9 cellular contexts compared by ENCODE assay signal in genomic region chr2:121285077-121285449, GRCh38. TPM values are rescaled to one million over a fixed set of nuclear protein-coding genes. Genes with fewer than 3 reads are reported as not detected.
DNase-seq lines count a peak whose midpoint lies in the region; ATAC-seq and TF ChIP-seq lines count a peak whose summit lies in the region.
"Had no signal": no experiment of that assay in that cellular context is flagged by ENCODE, and none has a peak within 500 bp of the region (broad histone marks: within the 10 kb centered on the region; RNA-seq: fewer than 3 reads in every experiment).

Gene TFCP2L1 (minus strand): TSS chr2:121285202. CDS start chr2:121285109, 93 bp downstream.

- TF ChIP-seq CTCF in osteoblast (IDR thresholded peaks at IDR 0.05; ENCODE audit: extremely low read depth, low read depth, low read length) (no peak), GM10248 (IDR thresholded peaks at IDR 0.05; ENCODE audit: control extremely low read depth, extremely low read depth, low read depth, missing control alignments) (no peak)

- peak within 1 kb of the TSS; percentile 54 to 74 (median 60) for H3K4me3 Mint-ChIP-seq in T-cell

- no peaks in the 10 kb centered on the region for H3K79me2 ChIP-seq in osteoblast (ENCODE audit: insufficient read depth, low read length)

- no peak within 1 kb of the TSS for H3K27ac ChIP-seq in osteoblast (ENCODE audit: low read depth, low read length)

- no peaks in the 10 kb centered on the region for H3K36me3 Mint-ChIP-seq in T-cell

- H3K4me1 ChIP-seq in osteoblast (ENCODE audit: insufficient read depth, low read length): no peaks in the 10 kb centered on the region

- POLR2A ChIA-PET in T-cell (lab: Charles Lee): no interaction called here
- POLR2A ChIA-PET in GM10248 (lab: Yijun Ruan, JAX): no interaction called here

- no peaks in the 10 kb centered on the region for H3K9me3 ChIP-seq in osteoblast (ENCODE audit: low read depth, low read length)

- CTCF ChIA-PET in T-cell (lab: Charles Lee) (no interaction called here), GM10248 (lab: Yijun Ruan, JAX) (interaction anchor here (1.6 kb wide), 1 partner anchor 85 kb away, joined by 3 read pairs; no protein-coding TSS in a partner anchor)

- no peaks in the 10 kb centered on the region for H4K20me1 ChIP-seq in osteoblast (ENCODE audit: insufficient read depth, low read length)

- H3K9me3 Mint-ChIP-seq in T-cell: no peaks in the 10 kb centered on the region

- H2AFZ ChIP-seq in osteoblast (ENCODE audit: low read length): peak within 1 kb of the TSS; percentile 41

- peaks cover 41% of the 10 kb centered on the region for H3K27me3 ChIP-seq in osteoblast (ENCODE audit: insufficient read depth, low read length)

- ATAC-seq in HG02885 (IDR thresholded peaks at IDR 0.05; ENCODE audit: poor library complexity, unreplicated experiment) (peak; percentile 64), T-cell (replicated peaks in 1 of 4) (peak; percentile 42 to 63 (median 47)), esophagus mucosa (peak; percentile 88), GM21367 (IDR thresholded peaks at IDR 0.05; ENCODE audit: unreplicated experiment) (no peak)

- H3K27me3 Mint-ChIP-seq in T-cell: peaks cover 36 to 52% of the 10 kb centered on the region in 2 donors

- H3K27ac Mint-ChIP-seq in T-cell: no peak within 1 kb of the TSS

- peak within 1 kb of the TSS; percentile 35 for H3K4me3 ChIP-seq in osteoblast (ENCODE audit: insufficient read depth, low read length)

- H3K4me1 Mint-ChIP-seq in T-cell: peaks cover 0 to 10% (median 9%) of the 10 kb centered on the region in 3 donors

- no peaks in the 10 kb centered on the region for H3K36me3 ChIP-seq in osteoblast (ENCODE audit: insufficient read depth, low read length)

- peak within 1 kb of the TSS; percentile 53 for H3K4me2 ChIP-seq in osteoblast (ENCODE audit: insufficient read depth, low read length)

- DNase-seq in ELF-1 (ENCODE audit: low read depth, low spot score) (peak; percentile 56), T-cell (peak in 3 of 34 experiments; percentile 6 to 8 (median 6)), osteoblast (ENCODE audit: insufficient read length, low spot score, missing footprints) (peak; percentile 45), GM10248 (ENCODE audit: extremely low spot score) (no peak), SHP77 (lab: John Stamatoyannopoulos, UW) (no peak)

RNA-seq across cellular contexts. Expression of gene TFCP2L1, which starts in this region (rescaled TPM):
- total RNA-seq in T-cell: 1 to 10 TPM in 1 of 5 donors, under 1 TPM in 4; 0.18 to 1.0 (median 0.70) TPM
- 36.5 TPM for total RNA-seq in esophagus mucosa
- under 0.01 TPM in 1 of 2 replicates, not detected in the other for total RNA-seq in osteoblast
- total RNA-seq: lung microvascular endothelial cell had no signal

Comparison
In these comparisons a context has a peak if more than half of its experiments do, and no peak if none do; other contexts are left out.
1. RNA of gene TFCP2L1 (total RNA-seq): 36.5 TPM in esophagus mucosa (single experiment); 0.18 to 1.0 TPM in T-cell and under 0.01 TPM in osteoblast; every median in the first group is over 10 times any median in the second.
2. Peak in DNase-seq, H3K4me3 ChIP-seq and H3K4me2 ChIP-seq in osteoblast; RNA of the gene not detected or under 1 TPM.